ENCODE assay signal across 1 cellular context in genomic region chr19:1576242-1577089, GRCh38.
TF ChIP-seq lines count a peak whose summit lies in the region.

No MANE protein-coding gene starts in this region.

TF ChIP-seq in K562, 482 proteins besides CTCF, POLR2A, EP300 and RAD21:
- TF ChIP-seq POLR2G (IDR thresholded peaks at IDR 0.05; ENCODE audit: low read depth, low read length), result peak; percentile 47; the same call in 1 of the 2 replicates
- TF ChIP-seq, protein P1, sequence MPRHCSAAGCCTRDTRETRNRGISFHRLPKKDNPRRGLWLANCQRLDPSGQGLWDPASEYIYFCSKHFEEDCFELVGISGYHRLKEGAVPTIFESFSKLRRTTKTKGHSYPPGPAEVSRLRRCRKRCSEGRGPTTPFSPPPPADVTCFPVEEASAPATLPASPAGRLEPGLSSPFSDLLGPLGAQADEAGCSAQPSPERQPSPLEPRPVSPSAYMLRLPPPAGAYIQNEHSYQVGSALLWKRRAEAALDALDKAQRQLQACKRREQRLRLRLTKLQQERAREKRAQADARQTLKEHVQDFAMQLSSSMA (CRISPR knock-in tag; IDR thresholded peaks at IDR 0.05), result no peak
- no peak for TF ChIP-seq ZNF408 (CRISPR knock-in tag; IDR thresholded peaks at IDR 0.05; ENCODE audit: low read depth)
- TF ChIP-seq EGR1 (conservative IDR thresholded peaks at IDR 0.05), result 0 out of 2 replicates have a peak, but pooled peaks have one; percentile 6
- no peak for TF ChIP-seq ZNF224 (CRISPR knock-in tag; IDR thresholded peaks at IDR 0.05)
- peak; percentile 24 for TF ChIP-seq FIP1L1 (IDR thresholded peaks at IDR 0.05; ENCODE audit: low read depth, low read length, poor library complexity, severe bottlenecking)
